ENCODE assay signal across 9 cellular contexts in the genomic region with DNA sequence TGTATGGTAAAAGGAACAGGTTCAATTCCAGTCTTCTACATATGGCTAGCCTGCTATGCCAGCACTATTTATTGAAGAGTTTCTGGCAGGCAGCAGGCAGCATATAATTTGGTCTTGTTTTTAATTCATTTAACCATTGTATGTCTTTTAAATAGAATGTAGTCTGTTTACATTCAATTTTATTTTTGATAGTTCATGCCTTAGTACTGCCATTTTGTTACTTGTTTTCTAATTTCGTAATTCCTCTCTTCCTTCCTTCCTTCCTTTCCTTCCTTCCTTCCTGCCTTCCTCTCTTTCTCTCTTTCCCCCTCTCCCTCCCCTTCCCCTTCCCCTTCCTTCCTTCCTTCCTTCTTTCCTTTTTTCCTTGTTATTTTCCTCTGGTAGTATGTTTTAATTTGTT. TPM values are rescaled to one million over a fixed set of nuclear protein-coding genes. Genes with fewer than 3 reads are reported as not detected.
"Had no signal": no experiment of that assay in that cellular context is flagged by ENCODE, and none has a peak within 500 bp of the region (broad histone marks: within the 10 kb centered on the region; RNA-seq: fewer than 3 reads in every experiment).

No MANE protein-coding gene starts in this region.

- H3K9ac ChIP-seq: KMS-11 had no signal

- H3K4me2 ChIP-seq: KMS-11 had no signal

- H3K27ac ChIP-seq: HL-60, KMS-11 had no signal

- FAIRE-seq: HTR-8/SVneo had no signal

- DNase-seq: IMR-90, KBM-7, KG1 had no signal

RNA-seq across cellular contexts. Expression of a gene that starts 17.6 kb away (rescaled TPM):
- total RNA-seq: HT-29, HT1080, IMR-90 had no signal
- polyA plus RNA-seq: IgD-negative memory B cell, IMR-90 had no signal

RNA-seq across cellular contexts. Expression of a gene that starts 45.2 kb away (rescaled TPM):
- total RNA-seq: HT-29, HT1080, IMR-90 had no signal
- polyA plus RNA-seq: IgD-negative memory B cell, IMR-90 had no signal

RNA-seq across cellular contexts. Expression of a gene that starts 53.8 kb away (rescaled TPM):
- total RNA-seq: HT-29, HT1080, IMR-90 had no signal
- polyA plus RNA-seq: IgD-negative memory B cell, IMR-90 had no signal
